In genomic region chr16:73069581-73070262, GRCh38 we compare ENCODE assay signal across 11 cellular contexts. TPM values are rescaled to one million over a fixed set of nuclear protein-coding genes. Genes with fewer than 3 reads are reported as not detected.
DNase-seq lines count a peak whose midpoint lies in the region; ATAC-seq and TF ChIP-seq lines count a peak whose summit lies in the region.
"Had no signal": no experiment of that assay in that cellular context is flagged by ENCODE, and none has a peak within 500 bp of the region (broad histone marks: within the 10 kb centered on the region; RNA-seq: fewer than 3 reads in every experiment).

No MANE protein-coding gene starts in this region.

- no peak for ATAC-seq in left lung
- ATAC-seq in left lobe of liver = no peak
- ATAC-seq: activated CD4-positive, alpha-beta T cell treated with anti-CD3 and anti-CD28 coated beads for 36 hours had no signal

- H3K9ac ChIP-seq in H9 (ENCODE audit: extremely low read depth, insufficient read length, low read length) (no peak overlapping the region), skeletal muscle satellite cell (ENCODE audit: low read depth, low read length) (peak overlapping the region; percentile 16)

- peaks cover 99% of the 10 kb centered on the region for H3K27me3 Mint-ChIP-seq in H9 (ENCODE audit: low read depth)
- peaks cover 59% of the 10 kb centered on the region for H3K27me3 Mint-ChIP-seq in brain

- H3K23ac ChIP-seq in H9 (ENCODE audit: insufficient read length, low read depth, low read length) = no peak overlapping the region

- H3K4me3 ChIP-seq in left lung (no peak overlapping the region), skeletal muscle satellite cell (ENCODE audit: low read length) (no peak overlapping the region)

- H3K9me3 Mint-ChIP-seq in H9 = peaks cover 0 to 4% of the 10 kb centered on the region in 2 experiments; a peak in 1 of 5 replicates
- H3K9me3 Mint-ChIP-seq in brain = peaks cover 0 to 5% (median 0%) of the 10 kb centered on the region in 5 experiments

- no peak overlapping the region for H3T11ph ChIP-seq in H9 (ENCODE audit: low read length)

- H3K9me3 ChIP-seq in H9 (ENCODE audit: control insufficient read depth, low read depth, low read length) (no peaks in the 10 kb centered on the region), left lung (no peaks in the 10 kb centered on the region), skeletal muscle satellite cell (replicated peaks; ENCODE audit: low read length) (no peaks in the 10 kb centered on the region)

- DNase-seq in H9 (no peak), left lung (no peak), NCI-H510A (lab: John Stamatoyannopoulos, UW) (no peak), GOT3 (lab: John Stamatoyannopoulos, UW) (no peak), left lobe of liver (ENCODE audit: low spot score) (no peak), GDM1 (lab: John Stamatoyannopoulos, UW) (no peak)
- DNase-seq: activated naive CD4-positive, alpha-beta T cell; effector CD4-positive, alpha-beta T cell had no signal

- H4K8ac ChIP-seq in H9 (replicated peaks; ENCODE audit: insufficient read length, low read depth, low read length) = no peak overlapping the region

- H3K36me3 Mint-ChIP-seq in H9 (ENCODE audit: insufficient read depth in 1 of 3, low read depth in 3 of 3) = peaks cover 0 to 2% (median 0%) of the 10 kb centered on the region in 3 experiments; a peak in 2 of 7 replicates
- H3K36me3 Mint-ChIP-seq in brain = no peaks in the 10 kb centered on the region

- no peak overlapping the region for H3K56ac ChIP-seq in H9 (ENCODE audit: insufficient read length, low read depth, low read length)

- H4K20me1 ChIP-seq in H9 (ENCODE audit: control insufficient read depth, insufficient read depth, insufficient read length) = peaks cover 2% of the 10 kb centered on the region

- H2BK20ac ChIP-seq in H9 (ENCODE audit: low read depth, low read length, poor library complexity, severe bottlenecking) = no peak overlapping the region

- H2BK15ac ChIP-seq in H9 (ENCODE audit: low read depth, low read length) = no peak overlapping the region

- H3K4me2 ChIP-seq in H9 (ENCODE audit: insufficient read depth, insufficient read length, low read length) = peak overlapping the region; percentile 42
- peak overlapping the region; percentile 81 for H3K4me2 ChIP-seq in skeletal muscle satellite cell (ENCODE audit: low read length)

- H3K27me3 ChIP-seq in H9 (ENCODE audit: insufficient read depth, low read length) (peaks cover 55% of the 10 kb centered on the region), left lung (peaks cover 0 to 41% of the 10 kb centered on the region in 2 donors), skeletal muscle satellite cell (ENCODE audit: control insufficient read depth, insufficient read depth, low read length) (no peaks in the 10 kb centered on the region)

- peaks cover 2% of the 10 kb centered on the region; the same call in 1 of the 2 replicates for H3K4me1 ChIP-seq in H9 (ENCODE audit: insufficient read depth, low read length)
- peaks cover 35 to 64% of the 10 kb centered on the region in 2 donors for H3K4me1 ChIP-seq in left lung
- peaks cover 60% of the 10 kb centered on the region for H3K4me1 ChIP-seq in skeletal muscle satellite cell (ENCODE audit: control insufficient read depth, insufficient read depth, low read length)

- intact Hi-C loops in left lung (cut with DNase I) = loop anchor here in 1 of 2 donors (10.0 kb wide), 2 partner anchors 95 to 235 kb away; no protein-coding TSS in a partner anchor

- no peaks in the 10 kb centered on the region for H3K79me1 ChIP-seq in H9 (ENCODE audit: insufficient read depth, low read depth, low read length, poor library complexity, severe bottlenecking)

- H3K4ac ChIP-seq in H9 (ENCODE audit: low read depth, low read length) = no peak overlapping the region

- no peak overlapping the region for H3K27ac Mint-ChIP-seq in H9
- H3K27ac Mint-ChIP-seq in brain = peak overlapping the region in 4 of 5 experiments; percentile 1 to 97 (median 94)
- H3K27ac Mint-ChIP-seq: activated CD4-positive, alpha-beta T cell treated with anti-CD3 and anti-CD28 coated beads for 36 hours had no signal

- TF ChIP-seq CTCF in H9 (conservative IDR thresholded peaks at IDR 0.05) (no peak), brain (conservative IDR thresholded peaks at IDR 0.05) (no peak), left lung (IDR thresholded peaks at IDR 0.05) (no peak)

- no peak overlapping the region for H2AK5ac ChIP-seq in H9 (ENCODE audit: insufficient read length, low read length)

- no peaks in the 10 kb centered on the region for H3K36me3 ChIP-seq in left lung
- no peaks in the 10 kb centered on the region for H3K36me3 ChIP-seq in skeletal muscle satellite cell (ENCODE audit: insufficient read depth, low read length)

- H3K4me3 Mint-ChIP-seq in H9 (peak overlapping the region in 1 of 2 experiments; percentile 95; a peak in 3 of 5 replicates), brain (peak overlapping the region; percentile 74 to 90 (median 87))
- H3K4me3 Mint-ChIP-seq: activated CD4-positive, alpha-beta T cell treated with anti-CD3 and anti-CD28 coated beads for 36 hours had no signal

- no peak overlapping the region for H3K14ac ChIP-seq in H9 (ENCODE audit: insufficient read depth, low read length)

- H3K27ac ChIP-seq in H9 (ENCODE audit: insufficient read length, low read depth, low read length) = no peak overlapping the region
- peak overlapping the region; percentile 85 to 90 for H3K27ac ChIP-seq in left lung

- H3K18ac ChIP-seq in H9 (ENCODE audit: insufficient read length, low read depth, low read length) = no peak overlapping the region

- H2BK120ac ChIP-seq in H9 (ENCODE audit: low read depth, low read length, poor library complexity, severe bottlenecking) = no peak overlapping the region

- no CpG with 5 or more reads among the region's 5 CpGs for WGBS in H9 (ENCODE audit: extremely low coverage, insufficient read length, low lambda C conversion rate)

- no peak overlapping the region for H4K5ac ChIP-seq in H9 (ENCODE audit: insufficient read length, low read depth, low read length)

- H3K23me2 ChIP-seq in H9 (ENCODE audit: insufficient read length, low read depth, low read length, poor library complexity, severe bottlenecking) = peaks cover 16% of the 10 kb centered on the region

- no peak overlapping the region for H2BK5ac ChIP-seq in H9 (ENCODE audit: insufficient read length, low read length)

- peaks cover 20 to 44% of the 10 kb centered on the region in 2 experiments for H3K4me1 Mint-ChIP-seq in H9
- peaks cover 71% of the 10 kb centered on the region for H3K4me1 Mint-ChIP-seq in brain

- no peak overlapping the region for H4K91ac ChIP-seq in H9 (ENCODE audit: insufficient read length, low read depth, low read length)

- no peak overlapping the region for H2AFZ ChIP-seq in H9 (ENCODE audit: low read length)

- no peak overlapping the region for H2BK12ac ChIP-seq in H9 (ENCODE audit: insufficient read length, low read depth, low read length)

- no peaks in the 10 kb centered on the region for H3K79me2 ChIP-seq in H9 (ENCODE audit: insufficient read depth, low read length)

RNA-seq across cellular contexts. Expression of gene ZFHX3, which starts 21.8 kb away (rescaled TPM):
- total RNA-seq in H9 (2021) (1.1 and 1.5 TPM in 2 replicates), left lung (10 to 100 TPM; 21.4 to 25.7 TPM), left lobe of liver (8.9 TPM)
- 7.6 TPM for polyA plus RNA-seq in brain (ENCODE audit: insufficient read depth, low read depth, low replicate concordance)
- total RNA-seq in skeletal muscle satellite cell (2012; rRNA removed) = 5.1 and 8.3 TPM in 2 replicates

Comparison
In these comparisons a context has a peak if more than half of its experiments do, and no peak if none do; other contexts are left out.
1. H3K27ac Mint-ChIP-seq: peak in brain (4 of 5); none in H9 (0 of 3).